In genomic region chr17:63622571-63623390, GRCh38 we compare ENCODE assay signal across 7 cellular contexts. TPM values are rescaled to one million over a fixed set of nuclear protein-coding genes. Genes with fewer than 3 reads are reported as not detected.
A peak's percentile ranks its signal among the peaks of the same experiment; 100 is the strongest.
DNase-seq lines count a peak whose midpoint lies in the region; ATAC-seq, FAIRE-seq and TF ChIP-seq lines count a peak whose summit lies in the region.

No MANE protein-coding gene starts in this region.

- CTCF ChIA-PET in WTC11 (lab: Charles Lee), result interaction anchor here (0.7 to 2.9 kb wide), 26 partner anchors 8 to 226 kb away, joined by 3 to 67 read pairs (median 4); partner anchors contain the start of genes ACE, STRADA and TACO1

- no peak for TF ChIP-seq CTCF in NB4 (IDR thresholded peaks at IDR 0.05; ENCODE audit: low read depth, low read length)
- no peak for TF ChIP-seq CTCF in WTC11 (IDR thresholded peaks at IDR 0.05)

- H3K4me3 ChIP-seq in NB4 (ENCODE audit: low read depth, low read length) (peak overlapping the region; percentile 79), skin epidermis (peak overlapping the region; percentile 48 to 76 (median 75))

- H3K9me3 Mint-ChIP-seq in WTC11, result no peaks in the 10 kb centered on the region

- H3K36me3 Mint-ChIP-seq in WTC11, result no peaks in the 10 kb centered on the region

- TF ChIP-seq POLR2A in GM12891 (IDR thresholded peaks at IDR 0.05; ENCODE audit: low read depth, low read length) (no peak), NB4 (IDR thresholded peaks at IDR 0.05; ENCODE audit: extremely low read depth, insufficient read length) (no peak)

- peak; percentile 64 for FAIRE-seq in GM12891 (lab: Jason Lieb, UNC)

- peaks cover 29% of the 10 kb centered on the region for H3K4me1 Mint-ChIP-seq in WTC11

- POLR2A ChIA-PET in WTC11 (lab: Charles Lee), result interaction anchor here (0.6 to 1.8 kb wide), 7 partner anchors 13 to 78 kb away, joined by 3 to 8 read pairs (median 5); partner anchors contain the start of gene LIMD2

- peak overlapping the region; percentile 67 for H3K27ac ChIP-seq in caudate nucleus (ENCODE audit: low read depth, low read length)
- H3K27ac ChIP-seq in skin epidermis, result peak overlapping the region; percentile 6 to 86 (median 80)

- DNase-seq in GM12891 (ENCODE audit: insufficient read length, low spot score), result peak; percentile 43
- DNase-seq in NB4 (ENCODE audit: low read depth), result peak; percentile 83
- DNase-seq in WTC11 (ENCODE audit: low spot score), result peak; percentile 62
- peak in 47 of 61 donors; percentile 6 to 75 (median 55) for DNase-seq in caudate nucleus (lab: John Stamatoyannopoulos, UW)
- DNase-seq in iris pigment epithelial cell (ENCODE audit: low read depth), result peak; percentile 72

- H3K27me3 Mint-ChIP-seq in WTC11 (ENCODE audit: low read depth), result no peaks in the 10 kb centered on the region; the same call in 1 of the 2 replicates

- H3K4me3 Mint-ChIP-seq in WTC11, result peak overlapping the region; percentile 98

- H3K27ac Mint-ChIP-seq in WTC11, result peak overlapping the region; percentile 89

- ATAC-seq in HG02571 (IDR thresholded peaks at IDR 0.05; ENCODE audit: unreplicated experiment) (peak; percentile 27), WTC11 (peak; percentile 6)

TF ChIP-seq in GM12891, 5 proteins besides CTCF, POLR2A, EP300 and RAD21:
- TF ChIP-seq POLR2AphosphoS5 (IDR thresholded peaks at IDR 0.05; ENCODE audit: low read depth, low read length), result no peak
- TF ChIP-seq PAX5 (IDR thresholded peaks at IDR 0.05; ENCODE audit: insufficient read depth, low read length, severe bottlenecking), result no peak
- TF ChIP-seq POU2F2 (IDR thresholded peaks at IDR 0.05; ENCODE audit: low read depth, low read length), result no peak
- TF ChIP-seq SPI1 (IDR thresholded peaks at IDR 0.05; ENCODE audit: low read depth, low read length), result no peak
- TF ChIP-seq TAF1 (IDR thresholded peaks at IDR 0.05; ENCODE audit: low read depth, low read length), result no peak

TF ChIP-seq in WTC11, 78 proteins besides CTCF, POLR2A, EP300 and RAD21:
- TF ChIP-seq FOXK1 (CRISPR knock-in tag; IDR thresholded peaks at IDR 0.05), result 0 out of 2 replicates have a peak, but pooled peaks have one; percentile 15
- TF ChIP-seq AFF4 (CRISPR knock-in tag; IDR thresholded peaks at IDR 0.05; ENCODE audit: borderline replicate concordance), result no peak
- no peak for TF ChIP-seq CREB1 (CRISPR knock-in tag; IDR thresholded peaks at IDR 0.05)
- TF ChIP-seq ZNF512 (CRISPR knock-in tag; IDR thresholded peaks at IDR 0.05; ENCODE audit: borderline replicate concordance), result no peak
- TF ChIP-seq SMAD4 (CRISPR knock-in tag; IDR thresholded peaks at IDR 0.05), result no peak
- no peak for TF ChIP-seq GRHL2 (CRISPR knock-in tag; IDR thresholded peaks at IDR 0.05; ENCODE audit: insufficient replicate concordance, severe bottlenecking)
- TF ChIP-seq RORB (CRISPR knock-in tag; IDR thresholded peaks at IDR 0.05), result no peak
- no peak for TF ChIP-seq TEAD1 (CRISPR knock-in tag; IDR thresholded peaks at IDR 0.05)
- 0 out of 2 replicates have a peak, but pooled peaks have one; percentile 10 for TF ChIP-seq FOXP4 (CRISPR knock-in tag; IDR thresholded peaks at IDR 0.05)
- TF ChIP-seq TCF7 (CRISPR knock-in tag; IDR thresholded peaks at IDR 0.05; ENCODE audit: low read depth), result no peak
- peak; percentile 29; the same call in 1 of the 2 replicates for TF ChIP-seq TP53 (CRISPR knock-in tag; IDR thresholded peaks at IDR 0.05)
- TF ChIP-seq SMAD3 (CRISPR knock-in tag; IDR thresholded peaks at IDR 0.05; ENCODE audit: borderline replicate concordance), result no peak
- TF ChIP-seq ATF6 (CRISPR knock-in tag; IDR thresholded peaks at IDR 0.05), result no peak

RNA-seq across cellular contexts. Expression of gene MAP3K3, which starts 0.6 kb away (rescaled TPM):
- polyA plus RNA-seq in GM12891 (2012; ENCODE audit: low read depth, missing spikeins), result 9.8 TPM
- total RNA-seq in WTC11 (2021), result 21.8 to 25.7 TPM (median 22.5 TPM) in 3 replicates

RNA-seq across cellular contexts. Expression of gene TACO1, which starts 22.1 kb away (rescaled TPM):
- polyA plus RNA-seq in GM12891 (2012; ENCODE audit: low read depth, missing spikeins), result 22.5 TPM
- total RNA-seq in WTC11 (2021), result 22.8 to 26.9 TPM (median 24.1 TPM) in 3 replicates

Comparison
In these comparisons a context has a peak if more than half of its experiments do, and no peak if none do; other contexts are left out.
1. Peak in every context shown above with its lines: DNase-seq, ATAC-seq, H3K4me3 ChIP-seq and H3K27ac ChIP-seq.